In genomic region chr1:85607126-85607912, GRCh38 we compare ENCODE assay signal across 8 cellular contexts. TPM values are rescaled to one million over a fixed set of nuclear protein-coding genes. Genes with fewer than 3 reads are reported as not detected.
DNase-seq lines count a peak whose midpoint lies in the region; ATAC-seq and TF ChIP-seq lines count a peak whose summit lies in the region.

No MANE protein-coding gene starts in this region.

- DNase-seq in Daoy (ENCODE audit: low read depth) (peak; percentile 100), PC-3 (peak; percentile 99), epidermal melanocyte (ENCODE audit: insufficient read length, low spot score) (peak; percentile 71), myocyte (ENCODE audit: low read depth) (peak; percentile 99), colonic mucosa (no peak), gastrocnemius medialis (no peak), G401 (ENCODE audit: low spot score) (no peak)

- in situ Hi-C loops in gastrocnemius medialis (cut with MboI; ENCODE audit: low sequenced_read_pairs in 4 of 4) (no loop called here), G401 (cut with HindIII; ENCODE audit: low sequenced_read_pairs) (loop anchor here (10.0 kb wide), 1 partner anchor 97 kb away; the partner anchor contains the start of gene ZNHIT6)

- H2AFZ ChIP-seq in PC-3 (ENCODE audit: low read length): no peak overlapping the region

- ATAC-seq in PC-3 (peak; percentile 84), HG02884 (IDR thresholded peaks at IDR 0.05; ENCODE audit: unreplicated experiment) (no peak), gastrocnemius medialis (no peak)

- no peaks in the 10 kb centered on the region for H3K9me2 ChIP-seq in PC-3 (replicated peaks; ENCODE audit: low read length)

- POLR2A ChIA-PET in PC-3 (lab: Charles Lee; ENCODE audit: unreplicated experiment): interaction anchor here (0.5 to 1.5 kb wide), 11 partner anchors 9 to 264 kb away, joined by 3 to 18 read pairs (median 5); partner anchors contain the start of gene CCN1

- intact Hi-C loops in PC-3 (cut with micrococcal nuclease): loop anchor here (1.0 to 2.0 kb wide), 5 partner anchors 22 to 243 kb away; no protein-coding TSS in a partner anchor
- intact Hi-C loops in colonic mucosa (cut with DNase I): no loop called here
- intact Hi-C loops in gastrocnemius medialis (cut with DNase I; ENCODE audit: low total_unique reads): no loop called here

- BruUV-seq in PC-3 (replicated peaks; lab: Mats Ljungman, UMichigan): no TSS peak

- TF ChIP-seq CTCF in PC-3 (conservative IDR thresholded peaks at IDR 0.05; ENCODE audit: low read depth, low read length) (no peak), colonic mucosa (IDR thresholded peaks at IDR 0.05) (no peak), gastrocnemius medialis (IDR thresholded peaks at IDR 0.05 in 4 of 5, conservative IDR thresholded peaks at IDR 0.05 in 1 of 5) (no peak)

- H3K9me3 ChIP-seq in PC-3 (ENCODE audit: low read length) (no peaks in the 10 kb centered on the region), colonic mucosa (no peaks in the 10 kb centered on the region), gastrocnemius medialis (no peaks in the 10 kb centered on the region)

- H3K4me1 ChIP-seq in PC-3 (ENCODE audit: insufficient read depth, low read length): peaks cover 58% of the 10 kb centered on the region
- H3K4me1 ChIP-seq in colonic mucosa: peaks cover 4% of the 10 kb centered on the region
- peaks cover 4% of the 10 kb centered on the region in 2 donors for H3K4me1 ChIP-seq in gastrocnemius medialis

- no peaks in the 10 kb centered on the region for H3K27me3 ChIP-seq in PC-3 (ENCODE audit: low read length)
- no peaks in the 10 kb centered on the region for H3K27me3 ChIP-seq in colonic mucosa
- H3K27me3 ChIP-seq in gastrocnemius medialis: no peaks in the 10 kb centered on the region

- no peaks in the 10 kb centered on the region for H3K79me2 ChIP-seq in PC-3 (ENCODE audit: low read length)

- H3F3A ChIP-seq in PC-3 (ENCODE audit: low read length, unreplicated experiment): no peaks in the 10 kb centered on the region

- no peaks in the 10 kb centered on the region for H4K20me1 ChIP-seq in PC-3 (ENCODE audit: low read length)

- H3K36me3 ChIP-seq in PC-3 (ENCODE audit: low read depth, low read length): no peaks in the 10 kb centered on the region
- no peaks in the 10 kb centered on the region for H3K36me3 ChIP-seq in colonic mucosa
- H3K36me3 ChIP-seq in gastrocnemius medialis: no peaks in the 10 kb centered on the region

- CTCF ChIA-PET in PC-3 (lab: Charles Lee): interaction anchor here (1.0 to 1.5 kb wide), 3 partner anchors 31 to 243 kb away, joined by 3 to 9 read pairs (median 5); no protein-coding TSS in a partner anchor

- no peak overlapping the region for H3K4me3 ChIP-seq in PC-3 (ENCODE audit: low read length)
- H3K4me3 ChIP-seq in colonic mucosa: no peak overlapping the region
- no peak overlapping the region for H3K4me3 ChIP-seq in gastrocnemius medialis

- peak overlapping the region; percentile 68 for H3K4me2 ChIP-seq in PC-3 (ENCODE audit: low read length)

- peak overlapping the region; percentile 39 for H3K9ac ChIP-seq in PC-3 (ENCODE audit: low read length)
- H3K9ac ChIP-seq in colonic mucosa (ENCODE audit: low read depth in 2 of 2, low read length in 2 of 2): no peak overlapping the region

- TF ChIP-seq POLR2A in gastrocnemius medialis (IDR thresholded peaks at IDR 0.05): no peak

- H3K27ac ChIP-seq in PC-3 (ENCODE audit: low read length): peak overlapping the region; percentile 85
- no peak overlapping the region for H3K27ac ChIP-seq in colonic mucosa
- no peak overlapping the region for H3K27ac ChIP-seq in gastrocnemius medialis

RNA-seq across cellular contexts. Expression of gene CCN1, which starts 26.8 kb away (rescaled TPM):
- total RNA-seq in Daoy (2014; rRNA removed; shearing (Covaris generic)): 33.7 and 40.9 TPM in 2 replicates
- total RNA-seq in PC-3 (2014; rRNA removed) (85.4 and 123 TPM in 2 replicates), myocyte (11.9 and 12.5 TPM in 2 replicates), colonic mucosa (10 to 100 TPM; 15.6 to 44.7 TPM), gastrocnemius medialis (10 to 100 TPM in 3 of 4 donors, 1 to 10 TPM in 1; 5.6 to 64.3 (median 25.0) TPM)
- polyA plus RNA-seq in myocyte (2012): 296 TPM
- total RNA-seq in G401 (2014; rRNA removed; shearing (Covaris generic)): 58.3 and 63.1 TPM in 2 replicates

Comparison
In these comparisons a context has a peak if more than half of its experiments do, and no peak if none do; other contexts are left out.
1. DNase-seq: peak in Daoy (single experiment), PC-3 (single experiment), epidermal melanocyte (single experiment) and myocyte (single experiment); none in colonic mucosa (single experiment), gastrocnemius medialis (0 of 2) and G401 (single experiment).